ENCODE assay signal across 16 cellular contexts in genomic region chr12:123109319-123109772, GRCh38. TPM values are rescaled to one million over a fixed set of nuclear protein-coding genes. Genes with fewer than 3 reads are reported as not detected.
DNase-seq lines count a peak whose midpoint lies in the region; ATAC-seq and TF ChIP-seq lines count a peak whose summit lies in the region.
"Had no signal": no experiment of that assay in that cellular context is flagged by ENCODE, and none has a peak within 500 bp of the region (broad histone marks: within the 10 kb centered on the region; RNA-seq: fewer than 3 reads in every experiment).

No MANE protein-coding gene starts in this region.

- no peak overlapping the region for H3K4me2 ChIP-seq in mesendoderm (ENCODE audit: low read length)

- H3K9ac ChIP-seq in mesendoderm (ENCODE audit: low read length), result no peak overlapping the region

- no peaks in the 10 kb centered on the region for H3K79me1 ChIP-seq in mesendoderm (ENCODE audit: low read length)

- no peak overlapping the region for H4K5ac ChIP-seq in mesendoderm (ENCODE audit: low read length)

- H2BK15ac ChIP-seq in mesendoderm (replicated peaks; ENCODE audit: low read depth), result no peak overlapping the region

- H3K4ac ChIP-seq in mesendoderm (ENCODE audit: low read depth, low read length), result no peak overlapping the region

- H3K4me3 ChIP-seq in MG63 (no peak overlapping the region), mesendoderm (ENCODE audit: low read length) (no peak overlapping the region), stomach (no peak overlapping the region)
- H3K4me3 ChIP-seq: esophagus squamous epithelium, vagina had no signal

- H2AK5ac ChIP-seq in mesendoderm (ENCODE audit: low read length), result peak overlapping the region; percentile 66

- no peak for TF ChIP-seq POLR2A in stomach (IDR thresholded peaks at IDR 0.05)

- no peaks in the 10 kb centered on the region for H3K79me2 ChIP-seq in mesendoderm (ENCODE audit: control insufficient read depth, insufficient read depth, low read length)

- no peak overlapping the region for H2BK5ac ChIP-seq in mesendoderm (ENCODE audit: low read length)

- no peak overlapping the region for H2BK120ac ChIP-seq in mesendoderm (ENCODE audit: low read depth, low read length)

- peak overlapping the region; percentile 69 for H3K23ac ChIP-seq in mesendoderm (ENCODE audit: low read length)

- H3K9me3 ChIP-seq in MG63, result no peaks in the 10 kb centered on the region
- no peaks in the 10 kb centered on the region for H3K9me3 ChIP-seq in stomach
- H3K9me3 ChIP-seq: esophagus squamous epithelium, vagina had no signal

- no peak overlapping the region for H3K18ac ChIP-seq in mesendoderm (ENCODE audit: low read length)

- ATAC-seq in stimulated activated naive CD8-positive, alpha-beta T cell treated with anti-CD3 and anti-CD28 coated beads, Interleukin-15, Interleukin-2, amounts not matched to agents 100 U/mL and 50 U/mL, for 24 hours, result no peak
- no peak for ATAC-seq in HG02642 (IDR thresholded peaks at IDR 0.05; ENCODE audit: poor library complexity, unreplicated experiment)
- ATAC-seq: WTC11 had no signal

- H4K8ac ChIP-seq in mesendoderm (ENCODE audit: low read depth, low read length), result no peak overlapping the region

- no peak for TF ChIP-seq CTCF in stomach (IDR thresholded peaks at IDR 0.05)

- intact Hi-C loops in stomach (cut with DNase I; ENCODE audit: low total_unique reads), result no loop called here

- H3K27ac ChIP-seq in mesendoderm (ENCODE audit: low read depth, low read length) (no peak overlapping the region), stomach (peak overlapping the region in 3 of 5 donors; percentile 47 to 57 (median 56))
- H3K27ac ChIP-seq: vagina had no signal

- peak overlapping the region; percentile 34 for H3K56ac ChIP-seq in mesendoderm (ENCODE audit: low read length)

- DNase-seq in MG63 (peak; percentile 22), cerebellar cortex (ENCODE audit: low spot score) (peak; percentile 64), mesendoderm (no peak), stomach (no peak), NCI-H128 (lab: John Stamatoyannopoulos, UW; ENCODE audit: unreplicated experiment) (no peak)
- no peak for DNase-seq in activated CD4-positive, CD25-positive, alpha-beta regulatory T cell (lab: John Stamatoyannopoulos, UW)
- no peak for DNase-seq in stimulated activated naive CD8-positive, alpha-beta T cell treated with anti-CD3 and anti-CD28 coated beads, Interleukin-15, Interleukin-2, amounts not matched to agents 100 U/mL and 50 U/mL, for 24 hours
- DNase-seq: cortex of kidney; esophagus squamous epithelium; NCI-H2227 treated with DMSO at 0.1 percent for 48 hours; OCI-M1; stimulated activated CD4-positive, alpha-beta T cell treated with anti-CD3 and anti-CD28 coated beads, Interleukin-1b, Interleukin-23, amount 100 ng/mL, for 48 hours; SW 1271 had no signal

- no CpG with 5 or more reads among the region's 3 CpGs for WGBS in mesendoderm (ENCODE audit: extremely low coverage, insufficient coverage, low lambda C conversion rate)
- WGBS in stomach, 5 donors, result 67 to 93% (median 76%) methylated on average over 3 of the region's 3 CpGs

- H3K4me1 ChIP-seq in mesendoderm (ENCODE audit: control insufficient read depth, low read depth, low read length) (peaks cover 31% of the 10 kb centered on the region), stomach (peaks cover 19 to 64% (median 42%) of the 10 kb centered on the region in 4 donors)

- no peak for TF ChIP-seq EP300 in stomach (IDR thresholded peaks at IDR 0.05)

- H3K27me3 ChIP-seq in MG63 (no peaks in the 10 kb centered on the region), mesendoderm (ENCODE audit: insufficient read depth, low read length, poor library complexity) (no peaks in the 10 kb centered on the region), stomach (no peaks in the 10 kb centered on the region)
- H3K27me3 ChIP-seq: esophagus squamous epithelium, vagina had no signal

- H3K36me3 ChIP-seq in MG63 (peaks cover 11% of the 10 kb centered on the region), mesendoderm (ENCODE audit: control insufficient read depth, insufficient read depth, low read length) (no peaks in the 10 kb centered on the region), stomach (peaks cover 0 to 18% (median 5%) of the 10 kb centered on the region in 4 donors)
- H3K36me3 ChIP-seq: vagina had no signal

RNA-seq across cellular contexts. Expression of gene PITPNM2, which starts 41.5 kb away (rescaled TPM):
- 0.69 and 1.6 TPM in 2 replicates for total RNA-seq in MG63 (2014; rRNA removed; shearing (Covaris generic); ENCODE audit: low replicate concordance)
- polyA plus RNA-seq in mesendoderm (2013, experiment 1 of 2), result 7.1 TPM
- polyA plus RNA-seq in mesendoderm (2013, experiment 2 of 2), result 7.1 TPM
- total RNA-seq in stomach, result 10 to 100 TPM in 3 of 5 donors, 1 to 10 TPM in 2; 5.2 to 28.1 (median 13.4) TPM
- 1 to 10 TPM; 1.8 to 5.9 (median 4.6) TPM for polyA plus RNA-seq in stomach

Comparison
In these comparisons a context has a peak if more than half of its experiments do, and no peak if none do; other contexts are left out.
1. DNase-seq: peak in MG63 (single experiment) and cerebellar cortex (single experiment); none in mesendoderm (single experiment), stomach (single experiment), NCI-H128 (single experiment), activated CD4-positive, CD25-positive, alpha-beta regulatory T cell (0 of 4) and stimulated activated naive CD8-positive, alpha-beta T cell treated with anti-CD3 and anti-CD28 coated beads, Interleukin-15, Interleukin-2, amounts not matched to agents 100 U/mL and 50 U/mL, for 24 hours (single experiment).